Comparison of ENCODE assay signal across 11 cellular contexts in the genomic region with DNA sequence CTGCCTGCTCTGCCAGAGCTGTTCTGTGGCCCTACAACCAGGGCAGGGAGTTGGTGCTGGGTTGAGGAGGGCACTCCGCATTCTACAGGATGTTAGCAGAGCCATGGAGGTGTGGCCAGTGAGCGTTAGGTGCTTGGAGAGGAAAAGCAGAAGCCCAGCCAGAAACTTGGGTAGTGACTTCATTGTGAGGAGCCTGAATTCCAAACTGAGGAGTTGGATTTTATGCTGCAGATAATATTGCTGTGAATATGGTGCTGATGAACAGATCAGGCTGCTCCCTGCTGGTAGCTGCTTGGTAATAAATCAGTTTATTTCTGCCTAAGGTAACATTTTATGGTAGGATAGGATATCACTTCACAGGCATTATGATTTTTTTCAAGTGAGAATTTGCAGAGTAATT. TPM values are rescaled to one million over a fixed set of nuclear protein-coding genes. Genes with fewer than 3 reads are reported as not detected.
DNase-seq lines count a peak whose midpoint lies in the region; ATAC-seq, FAIRE-seq and TF ChIP-seq lines count a peak whose summit lies in the region.
"Had no signal": no experiment of that assay in that cellular context is flagged by ENCODE, and none has a peak within 500 bp of the region (broad histone marks: within the 10 kb centered on the region; RNA-seq: fewer than 3 reads in every experiment).

No MANE protein-coding gene starts in this region.

- peak; percentile 51 for FAIRE-seq in D721Med (lab: Jason Lieb, UNC)

- H3K27ac Mint-ChIP-seq in stimulated activated naive B cell treated with anti-CD40 and anti-IgM and Interleukin-4, amounts not matched to agents 10 μg/mL and 1 μg/mL and 100 μg/mL, for 72 hours = no peak overlapping the region
- H3K27ac Mint-ChIP-seq: activated CD4-positive, alpha-beta T cell treated with anti-CD3 and anti-CD28 coated beads for 36 hours; activated naive CD4-positive, alpha-beta T cell treated with anti-CD3 and anti-CD28 coated beads, Interleukin-2, amount 50 U/mL, for 24 hours had no signal

- H3K27ac ChIP-seq in angular gyrus (ENCODE audit: low read depth, low read length) = peak overlapping the region; percentile 3

- H3K27me3 Mint-ChIP-seq in stimulated activated naive B cell treated with anti-CD40 and anti-IgM and Interleukin-4, amounts not matched to agents 10 μg/mL and 1 μg/mL and 100 μg/mL, for 72 hours = no peaks in the 10 kb centered on the region

- peaks cover 0 to 2% of the 10 kb centered on the region in 2 donors for H3K9me3 Mint-ChIP-seq in stimulated activated naive B cell treated with anti-CD40 and anti-IgM and Interleukin-4, amounts not matched to agents 10 μg/mL and 1 μg/mL and 100 μg/mL, for 72 hours
- H3K9me3 Mint-ChIP-seq: activated naive CD4-positive, alpha-beta T cell treated with anti-CD3 and anti-CD28 coated beads, Interleukin-2, amount 50 U/mL, for 24 hours had no signal

- ATAC-seq in stimulated activated naive B cell treated with anti-CD40 and anti-IgM and Interleukin-4, amounts not matched to agents 10 μg/mL and 1 μg/mL and 100 μg/mL, for 72 hours (replicated peaks) = no peak
- ATAC-seq in GM19328 (IDR thresholded peaks at IDR 0.05; ENCODE audit: unreplicated experiment) = no peak
- ATAC-seq: activated CD4-positive, alpha-beta T cell treated with anti-CD3 and anti-CD28 coated beads for 36 hours had no signal

- no peak overlapping the region for H3K4me3 Mint-ChIP-seq in stimulated activated naive B cell treated with anti-CD40 and anti-IgM and Interleukin-4, amounts not matched to agents 10 μg/mL and 1 μg/mL and 100 μg/mL, for 72 hours
- H3K4me3 Mint-ChIP-seq: activated CD4-positive, alpha-beta T cell treated with anti-CD3 and anti-CD28 coated beads for 36 hours; activated naive CD4-positive, alpha-beta T cell treated with anti-CD3 and anti-CD28 coated beads, Interleukin-2, amount 50 U/mL, for 24 hours had no signal

- DNase-seq in D721Med (ENCODE audit: insufficient read length, low spot score) (no peak), HT1080 (ENCODE audit: low read depth) (peak; percentile 34), kidney tubule cell (ENCODE audit: low spot score) (peak; percentile 2), GDM1 (lab: John Stamatoyannopoulos, UW) (no peak), NCI-H774 (lab: John Stamatoyannopoulos, UW) (no peak)
- no peak for DNase-seq in stimulated activated naive B cell treated with anti-CD40 and anti-IgM and Interleukin-4, amounts not matched to agents 10 μg/mL and 1 μg/mL and 100 μg/mL, for 72 hours
- DNase-seq: activated CD4-positive, alpha-beta T cell treated with anti-CD3 and anti-CD28 coated beads for 36 hours had no signal

- H3K36me3 Mint-ChIP-seq in stimulated activated naive B cell treated with anti-CD40 and anti-IgM and Interleukin-4, amounts not matched to agents 10 μg/mL and 1 μg/mL and 100 μg/mL, for 72 hours = no peaks in the 10 kb centered on the region
- H3K36me3 Mint-ChIP-seq: activated naive CD4-positive, alpha-beta T cell treated with anti-CD3 and anti-CD28 coated beads, Interleukin-2, amount 50 U/mL, for 24 hours had no signal

- peaks cover 5 to 18% of the 10 kb centered on the region in 2 donors for H3K4me1 Mint-ChIP-seq in stimulated activated naive B cell treated with anti-CD40 and anti-IgM and Interleukin-4, amounts not matched to agents 10 μg/mL and 1 μg/mL and 100 μg/mL, for 72 hours

- TF ChIP-seq CTCF in D721Med (IDR thresholded peaks at IDR 0.05; ENCODE audit: insufficient read depth, missing control alignments) = peak; percentile 41

RNA-seq across cellular contexts. Expression of gene CCDC175, which starts 7.1 kb away (rescaled TPM):
- not detected in 2 replicates for total RNA-seq in HT1080 (2014; rRNA removed; shearing (Covaris generic))
- polyA plus RNA-seq in HT1080 (2015; cell fraction: cytosol; rRNA removed) = not detected in 2 replicates
- not detected in 2 replicates for polyA plus RNA-seq in HT1080 (2015; cell fraction: nucleus; rRNA removed)
- total RNA-seq: activated CD4-positive, alpha-beta T cell treated with anti-CD3 and anti-CD28 coated beads for 36 hours; epithelial cell of proximal tubule had no signal

Comparison
In these comparisons a context has a peak if more than half of its experiments do, and no peak if none do; other contexts are left out.
1. DNase-seq: peak in HT1080 (single experiment) and kidney tubule cell (single experiment); none in D721Med (single experiment), stimulated activated naive B cell treated with anti-CD40 and anti-IgM and Interleukin-4, amounts not matched to agents 10 μg/mL and 1 μg/mL and 100 μg/mL, for 72 hours (single experiment), GDM1 (single experiment) and NCI-H774 (single experiment).